ENCODE assay signal across 18 cellular contexts in the genomic region with DNA sequence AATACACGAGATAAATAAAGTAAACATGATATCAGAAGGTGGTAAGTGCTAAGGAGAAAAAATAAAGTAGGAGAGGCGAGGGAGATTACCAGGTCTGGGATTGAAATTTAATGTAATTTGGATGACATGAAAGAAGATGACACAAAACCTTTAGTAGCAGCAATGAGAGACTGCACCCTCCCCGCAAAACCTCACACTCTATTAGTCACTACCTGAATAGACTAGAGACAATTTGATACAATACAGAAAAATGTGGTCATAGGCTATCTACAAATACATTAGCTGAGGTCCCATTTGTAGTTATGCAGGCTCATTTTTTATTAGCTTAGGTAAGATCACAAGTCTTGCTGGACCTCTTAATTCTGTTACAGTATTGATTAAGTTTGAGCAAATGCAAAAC.
A peak's percentile ranks its signal among the peaks of the same experiment; 100 is the strongest.
DNase-seq lines count a peak whose midpoint lies in the region; ATAC-seq and TF ChIP-seq lines count a peak whose summit lies in the region.
"Had no signal": no experiment of that assay in that cellular context is flagged by ENCODE, and none has a peak within 500 bp of the region (broad histone marks: within the 10 kb centered on the region; RNA-seq: fewer than 3 reads in every experiment).

No MANE protein-coding gene starts in this region.

- peak; percentile 60 for ATAC-seq in central memory CD8-positive, alpha-beta T cell (replicated peaks; ENCODE audit: extremely low read depth, poor library complexity, severe bottlenecking)
- no peak for ATAC-seq in GM21529 (IDR thresholded peaks at IDR 0.05; ENCODE audit: unreplicated experiment)
- ATAC-seq in stimulated activated naive CD8-positive, alpha-beta T cell treated with anti-CD3 and anti-CD28 coated beads, Interleukin-15, amount 100 ng/mL, for 72 hours = no peak
- ATAC-seq: A549; CD8-positive, alpha-beta T cell had no signal

- H3K9me3 Mint-ChIP-seq in central memory CD8-positive, alpha-beta T cell = no peaks in the 10 kb centered on the region
- no peaks in the 10 kb centered on the region for H3K9me3 Mint-ChIP-seq in stimulated activated naive CD8-positive, alpha-beta T cell treated with anti-CD3 and anti-CD28 coated beads, Interleukin-15, amount 100 ng/mL, for 72 hours
- H3K9me3 Mint-ChIP-seq: CD4-positive, alpha-beta T cell; CD8-positive, alpha-beta T cell had no signal

- no peak for TF ChIP-seq CTCF in epithelial cell of esophagus (IDR thresholded peaks at IDR 0.05; ENCODE audit: insufficient read depth, low read depth, low read length, missing control alignments)

- peak; percentile 26 for DNase-seq in NK-92 treated with Interleukin-12 subunit alpha and Interleukin-12 subunit beta, amount 100 ng/mL, for 24 hours (lab: John Stamatoyannopoulos, UW)
- no peak for DNase-seq in NK-92 (lab: John Stamatoyannopoulos, UW; ENCODE audit: unreplicated experiment)
- peak; percentile 40 for DNase-seq in HT1080 (ENCODE audit: low read depth)
- DNase-seq in central memory CD8-positive, alpha-beta T cell (ENCODE audit: low spot score in 2 of 2) = no peak
- DNase-seq in epithelial cell of esophagus (ENCODE audit: low read depth) = peak; percentile 1
- DNase-seq in occipital lobe (lab: John Stamatoyannopoulos, UW) = no peak
- DNase-seq in stimulated activated naive CD8-positive, alpha-beta T cell treated with anti-CD3 and anti-CD28 coated beads, Interleukin-15, amount 100 ng/mL, for 72 hours = no peak
- DNase-seq: AML-193; Caco-2; Calu3; CD4-positive, alpha-beta T cell; CD8-positive, alpha-beta T cell; DMS79 treated with DMSO at 0.1 percent for 48 hours; GF-D8 had no signal

- H3K4me3 Mint-ChIP-seq in central memory CD8-positive, alpha-beta T cell = no peak overlapping the region
- H3K4me3 Mint-ChIP-seq in stimulated activated naive CD8-positive, alpha-beta T cell treated with anti-CD3 and anti-CD28 coated beads, Interleukin-15, amount 100 ng/mL, for 72 hours = no peak overlapping the region
- H3K4me3 Mint-ChIP-seq: B cell; CD4-positive, alpha-beta T cell; CD8-positive, alpha-beta T cell had no signal

- no peak overlapping the region for H3K4me3 ChIP-seq in epithelial cell of esophagus (ENCODE audit: low read length)
- H3K4me3 ChIP-seq: A549; BLaER1 treated with 17β-estradiol and CSF1 and Interleukin-3, amounts not matched to agents 10 nM and 100 nM had no signal

- H3K4me1 Mint-ChIP-seq in central memory CD8-positive, alpha-beta T cell = peaks cover 5% of the 10 kb centered on the region
- no peaks in the 10 kb centered on the region for H3K4me1 Mint-ChIP-seq in stimulated activated naive CD8-positive, alpha-beta T cell treated with anti-CD3 and anti-CD28 coated beads, Interleukin-15, amount 100 ng/mL, for 72 hours
- H3K4me1 Mint-ChIP-seq: B cell had no signal

- H3K27ac Mint-ChIP-seq in central memory CD8-positive, alpha-beta T cell (ENCODE audit: low read depth) = no peak overlapping the region
- H3K27ac Mint-ChIP-seq in stimulated activated naive CD8-positive, alpha-beta T cell treated with anti-CD3 and anti-CD28 coated beads, Interleukin-15, amount 100 ng/mL, for 72 hours = no peak overlapping the region
- H3K27ac Mint-ChIP-seq: B cell; CD4-positive, alpha-beta T cell; CD8-positive, alpha-beta T cell had no signal

- no peaks in the 10 kb centered on the region for H3K27me3 Mint-ChIP-seq in central memory CD8-positive, alpha-beta T cell
- no peaks in the 10 kb centered on the region for H3K27me3 Mint-ChIP-seq in stimulated activated naive CD8-positive, alpha-beta T cell treated with anti-CD3 and anti-CD28 coated beads, Interleukin-15, amount 100 ng/mL, for 72 hours
- H3K27me3 Mint-ChIP-seq: CD4-positive, alpha-beta T cell had no signal

- no peaks in the 10 kb centered on the region for H3K36me3 Mint-ChIP-seq in central memory CD8-positive, alpha-beta T cell (ENCODE audit: insufficient read depth)
- H3K36me3 Mint-ChIP-seq: CD8-positive, alpha-beta T cell had no signal

Comparison
In these comparisons a context has a peak if more than half of its experiments do, and no peak if none do; other contexts are left out.
1. DNase-seq: peak in NK-92 treated with Interleukin-12 subunit alpha and Interleukin-12 subunit beta, amount 100 ng/mL, for 24 hours (single experiment), HT1080 (single experiment) and epithelial cell of esophagus (single experiment); none in NK-92 (single experiment), central memory CD8-positive, alpha-beta T cell (0 of 2), occipital lobe (single experiment) and stimulated activated naive CD8-positive, alpha-beta T cell treated with anti-CD3 and anti-CD28 coated beads, Interleukin-15, amount 100 ng/mL, for 72 hours (0 of 2).